In the genomic region with DNA sequence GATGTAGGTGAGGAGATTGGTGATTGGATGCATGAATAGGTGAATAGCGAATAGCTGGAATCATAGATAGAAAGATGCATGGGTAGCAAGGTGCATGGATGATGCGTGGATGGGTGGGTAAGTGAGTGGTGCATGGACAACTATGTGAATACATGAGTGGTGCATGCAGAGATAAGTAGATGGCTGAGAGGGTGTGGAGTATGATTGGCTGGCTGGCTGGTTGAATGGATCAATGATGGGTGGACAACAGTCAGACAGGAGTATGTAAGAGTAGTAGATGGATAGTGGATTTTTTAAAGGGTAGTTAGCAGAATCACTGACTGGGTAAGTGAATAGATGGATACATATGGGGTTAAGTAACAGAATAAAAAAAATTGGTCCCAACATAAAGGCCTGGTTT, we compare ENCODE assay signal across 19 cellular contexts. TPM values are rescaled to one million over a fixed set of nuclear protein-coding genes. Genes with fewer than 3 reads are reported as not detected.
DNase-seq lines count a peak whose midpoint lies in the region; ATAC-seq lines count a peak whose summit lies in the region.
"Had no signal": no experiment of that assay in that cellular context is flagged by ENCODE, and none has a peak within 500 bp of the region (broad histone marks: within the 10 kb centered on the region; RNA-seq: fewer than 3 reads in every experiment).

No MANE protein-coding gene starts in this region.

- H3K18ac ChIP-seq in neuronal stem cell (ENCODE audit: low read length) = no peak overlapping the region

- no peaks in the 10 kb centered on the region for H3K9me3 ChIP-seq in neuronal stem cell (replicated peaks in 1 of 2; ENCODE audit: control insufficient read depth in 2 of 2, insufficient read depth in 1 of 2, low read depth in 1 of 2, low read length in 2 of 2)

- H2BK5ac ChIP-seq in neuronal stem cell (ENCODE audit: low read length) = no peak overlapping the region

- no peak overlapping the region for H4K91ac ChIP-seq in neuronal stem cell (ENCODE audit: low read depth, low read length, poor library complexity)

- no peak overlapping the region for H2BK12ac ChIP-seq in neuronal stem cell (ENCODE audit: low read length)

- no peak overlapping the region for H3K23ac ChIP-seq in neuronal stem cell (ENCODE audit: low read depth, low read length, poor library complexity)

- no peak for ATAC-seq in HG02981 (IDR thresholded peaks at IDR 0.05; ENCODE audit: unreplicated experiment)
- ATAC-seq: A549, GM12878 had no signal

- no peaks in the 10 kb centered on the region for H3K36me3 ChIP-seq in neuronal stem cell (replicated peaks in 1 of 2; ENCODE audit: control insufficient read depth in 2 of 2, insufficient read depth in 2 of 2, low read length in 2 of 2)
- H3K36me3 ChIP-seq: BLaER1 had no signal

- H3K14ac ChIP-seq in neuronal stem cell (ENCODE audit: low read length) = no peak overlapping the region

- H3K27ac ChIP-seq in neuronal stem cell (replicated peaks; ENCODE audit: low read length) = no peak overlapping the region
- H3K27ac ChIP-seq: 22Rv1, A549, BLaER1 had no signal

- H3K4ac ChIP-seq in neuronal stem cell (ENCODE audit: low read length) = no peak overlapping the region

- no peak overlapping the region for H2AK5ac ChIP-seq in neuronal stem cell (ENCODE audit: low read depth, low read length)

- no peak overlapping the region for H3K4me3 ChIP-seq in neuronal stem cell (ENCODE audit: low read length in 2 of 2)
- H3K4me3 ChIP-seq: A549, BLaER1, GM12878 had no signal

- H3K4me2 ChIP-seq in neuronal stem cell (ENCODE audit: insufficient read depth, low read length, poor library complexity, severe bottlenecking) = no peak overlapping the region
- H3K4me2 ChIP-seq: A549, BLaER1 had no signal

- H3K27me3 ChIP-seq in neuronal stem cell (ENCODE audit: control insufficient read depth in 3 of 3, insufficient read depth in 3 of 3, low read depth in 1 of 3, low read length in 3 of 3) = peaks cover 0 to 2% (median 0%) of the 10 kb centered on the region in 3 experiments
- H3K27me3 ChIP-seq: BLaER1 had no signal

- no peak overlapping the region for H2BK15ac ChIP-seq in neuronal stem cell (ENCODE audit: low read length)

- peak overlapping the region; percentile 25 for H3K9ac ChIP-seq in neuronal stem cell (ENCODE audit: low read depth, low read length, poor library complexity)
- H3K9ac ChIP-seq: BLaER1 had no signal

- no CpG with 5 or more reads among the region's 2 CpGs for WGBS in neuronal stem cell (ENCODE audit: extremely low coverage in 2 of 2, insufficient read length in 2 of 2, insufficient replicate concordance in 1 of 2), 2 donors

- no peak overlapping the region for H2BK120ac ChIP-seq in neuronal stem cell (ENCODE audit: low read depth, low read length)

- peak; percentile 5 for DNase-seq in activated CD8-positive, alpha-beta memory T cell treated with anti-CD3 and anti-CD28 coated beads for 24 hours
- DNase-seq in activated CD8-positive, alpha-beta memory T cell treated with anti-CD3 and anti-CD28 coated beads, Interleukin-2, amount 50 U/mL, for 4 hours = no peak
- DNase-seq in ecto neural progenitor cell (ENCODE audit: low spot score) (peak; percentile 7), neuronal stem cell (ENCODE audit: low spot score) (no peak), ureter (ENCODE audit: low spot score) (peak; percentile 2), cerebellum (ENCODE audit: low spot score) (no peak), midbrain (lab: John Stamatoyannopoulos, UW) (no peak)
- DNase-seq: CD4-positive, alpha-beta memory T cell; DMS153; DND-41; H9 had no signal

- no peak overlapping the region for H4K8ac ChIP-seq in neuronal stem cell (ENCODE audit: low read depth, low read length)

- H2AFZ ChIP-seq in neuronal stem cell (ENCODE audit: low read length) = no peak overlapping the region

- peaks cover 0 to 3% of the 10 kb centered on the region in 2 donors for H3K4me1 ChIP-seq in neuronal stem cell (ENCODE audit: control insufficient read depth in 2 of 2, insufficient read depth in 1 of 2, low read depth in 1 of 2, low read length in 2 of 2)
- H3K4me1 ChIP-seq: A549, BLaER1 had no signal

- H3K79me1 ChIP-seq in neuronal stem cell (ENCODE audit: low read depth, low read length) = no peaks in the 10 kb centered on the region

RNA-seq across cellular contexts. Expression of a gene that starts 33.9 kb away (rescaled TPM):
- polyA plus RNA-seq in neuronal stem cell (2013, experiment 1 of 2) = 0.04 TPM
- 0.04 TPM for polyA plus RNA-seq in neuronal stem cell (2013, experiment 2 of 2)
- 106 TPM for total RNA-seq in ureter
- 0.73 TPM for total RNA-seq in cerebellum
- total RNA-seq: CD4-positive, alpha-beta memory T cell; G401; H1; H9 had no signal
- polyA plus RNA-seq: CD14-positive monocyte; CD4-positive, alpha-beta memory T cell; GM12878; H1 had no signal

Comparison
In these comparisons a context has a peak if more than half of its experiments do, and no peak if none do; other contexts are left out.
1. DNase-seq: peak in activated CD8-positive, alpha-beta memory T cell treated with anti-CD3 and anti-CD28 coated beads for 24 hours (single experiment), ecto neural progenitor cell (single experiment) and ureter (single experiment); none in activated CD8-positive, alpha-beta memory T cell treated with anti-CD3 and anti-CD28 coated beads, Interleukin-2, amount 50 U/mL, for 4 hours (single experiment), neuronal stem cell (single experiment), cerebellum (single experiment) and midbrain (single experiment).
2. RNA of a gene that starts 33.9 kb away (total RNA-seq): 106 TPM in ureter (single experiment); 0.73 TPM in cerebellum (single experiment); every median in the first group is over 10 times any median in the second.